Comparison of ENCODE assay signal across 1 cellular context in the genomic region with DNA sequence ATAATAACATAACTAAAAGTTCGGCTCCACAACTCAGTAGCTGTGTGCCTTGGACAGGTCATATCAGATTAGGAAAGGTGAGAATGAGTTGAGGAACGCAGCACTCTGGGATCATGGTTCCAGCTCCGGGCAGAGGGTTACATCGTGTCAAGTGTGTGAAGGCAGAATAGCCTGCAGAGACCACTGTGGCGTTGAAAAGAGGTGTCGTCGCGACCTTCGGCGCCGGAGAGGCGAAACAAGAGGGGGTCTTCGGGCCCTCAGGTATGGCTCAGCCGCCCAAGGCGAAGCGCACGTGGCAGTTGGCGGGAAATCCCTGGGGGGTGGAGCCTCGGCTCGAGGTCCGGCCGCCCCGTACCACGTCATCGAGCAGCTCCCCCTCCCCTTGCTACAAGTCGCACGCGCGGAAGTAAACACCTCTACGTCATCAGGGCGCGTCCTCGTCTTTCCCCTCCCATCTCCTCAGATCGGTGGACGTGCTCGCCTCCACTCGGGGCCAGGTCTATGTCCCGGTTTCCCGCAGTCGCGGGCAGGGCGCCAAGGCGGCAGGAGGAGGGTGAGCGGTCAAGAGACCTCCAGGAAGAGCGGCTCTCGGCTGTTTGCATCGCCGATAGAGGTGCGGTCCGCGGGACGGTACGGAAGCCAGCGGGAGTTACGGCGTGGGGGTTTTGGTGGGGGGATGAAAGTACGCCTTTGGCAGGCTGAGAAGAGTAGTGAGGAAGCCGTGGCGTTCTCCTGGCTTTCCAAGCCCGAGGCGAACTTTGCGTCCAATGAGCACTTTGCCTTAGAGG.
TF ChIP-seq lines count a peak whose summit lies in the region.

A gene with protein sequence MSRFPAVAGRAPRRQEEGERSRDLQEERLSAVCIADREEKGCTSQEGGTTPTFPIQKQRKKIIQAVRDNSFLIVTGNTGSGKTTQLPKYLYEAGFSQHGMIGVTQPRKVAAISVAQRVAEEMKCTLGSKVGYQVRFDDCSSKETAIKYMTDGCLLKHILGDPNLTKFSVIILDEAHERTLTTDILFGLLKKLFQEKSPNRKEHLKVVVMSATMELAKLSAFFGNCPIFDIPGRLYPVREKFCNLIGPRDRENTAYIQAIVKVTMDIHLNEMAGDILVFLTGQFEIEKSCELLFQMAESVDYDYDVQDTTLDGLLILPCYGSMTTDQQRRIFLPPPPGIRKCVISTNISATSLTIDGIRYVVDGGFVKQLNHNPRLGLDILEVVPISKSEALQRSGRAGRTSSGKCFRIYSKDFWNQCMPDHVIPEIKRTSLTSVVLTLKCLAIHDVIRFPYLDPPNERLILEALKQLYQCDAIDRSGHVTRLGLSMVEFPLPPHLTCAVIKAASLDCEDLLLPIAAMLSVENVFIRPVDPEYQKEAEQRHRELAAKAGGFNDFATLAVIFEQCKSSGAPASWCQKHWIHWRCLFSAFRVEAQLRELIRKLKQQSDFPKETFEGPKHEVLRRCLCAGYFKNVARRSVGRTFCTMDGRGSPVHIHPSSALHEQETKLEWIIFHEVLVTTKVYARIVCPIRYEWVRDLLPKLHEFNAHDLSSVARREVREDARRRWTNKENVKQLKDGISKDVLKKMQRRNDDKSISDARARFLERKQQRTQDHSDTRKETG (plus strand): TSS at position 440 of the 788 bp plus-strand sequence. CDS start 62 bp downstream, at position 502.

TF ChIP-seq in K562, 482 proteins besides CTCF, POLR2A, EP300 and RAD21 (continued from another document and continues in another):
- TF ChIP-seq, protein P1, sequence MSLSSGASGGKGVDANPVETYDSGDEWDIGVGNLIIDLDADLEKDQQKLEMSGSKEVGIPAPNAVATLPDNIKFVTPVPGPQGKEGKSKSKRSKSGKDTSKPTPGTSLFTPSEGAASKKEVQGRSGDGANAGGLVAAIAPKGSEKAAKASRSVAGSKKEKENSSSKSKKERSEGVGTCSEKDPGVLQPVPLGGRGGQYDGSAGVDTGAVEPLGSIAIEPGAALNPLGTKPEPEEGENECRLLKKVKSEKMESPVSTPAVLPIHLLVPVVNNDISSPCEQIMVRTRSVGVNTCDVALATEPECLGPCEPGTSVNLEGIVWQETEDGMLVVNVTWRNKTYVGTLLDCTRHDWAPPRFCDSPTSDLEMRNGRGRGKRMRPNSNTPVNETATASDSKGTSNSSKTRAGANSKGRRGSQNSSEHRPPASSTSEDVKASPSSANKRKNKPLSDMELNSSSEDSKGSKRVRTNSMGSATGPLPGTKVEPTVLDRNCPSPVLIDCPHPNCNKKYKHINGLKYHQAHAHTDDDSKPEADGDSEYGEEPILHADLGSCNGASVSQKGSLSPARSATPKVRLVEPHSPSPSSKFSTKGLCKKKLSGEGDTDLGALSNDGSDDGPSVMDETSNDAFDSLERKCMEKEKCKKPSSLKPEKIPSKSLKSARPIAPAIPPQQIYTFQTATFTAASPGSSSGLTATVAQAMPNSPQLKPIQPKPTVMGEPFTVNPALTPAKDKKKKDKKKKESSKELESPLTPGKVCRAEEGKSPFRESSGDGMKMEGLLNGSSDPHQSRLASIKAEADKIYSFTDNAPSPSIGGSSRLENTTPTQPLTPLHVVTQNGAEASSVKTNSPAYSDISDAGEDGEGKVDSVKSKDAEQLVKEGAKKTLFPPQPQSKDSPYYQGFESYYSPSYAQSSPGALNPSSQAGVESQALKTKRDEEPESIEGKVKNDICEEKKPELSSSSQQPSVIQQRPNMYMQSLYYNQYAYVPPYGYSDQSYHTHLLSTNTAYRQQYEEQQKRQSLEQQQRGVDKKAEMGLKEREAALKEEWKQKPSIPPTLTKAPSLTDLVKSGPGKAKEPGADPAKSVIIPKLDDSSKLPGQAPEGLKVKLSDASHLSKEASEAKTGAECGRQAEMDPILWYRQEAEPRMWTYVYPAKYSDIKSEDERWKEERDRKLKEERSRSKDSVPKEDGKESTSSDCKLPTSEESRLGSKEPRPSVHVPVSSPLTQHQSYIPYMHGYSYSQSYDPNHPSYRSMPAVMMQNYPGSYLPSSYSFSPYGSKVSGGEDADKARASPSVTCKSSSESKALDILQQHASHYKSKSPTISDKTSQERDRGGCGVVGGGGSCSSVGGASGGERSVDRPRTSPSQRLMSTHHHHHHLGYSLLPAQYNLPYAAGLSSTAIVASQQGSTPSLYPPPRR (CRISPR knock-in tag; IDR thresholded peaks at IDR 0.05; ENCODE audit: borderline replicate concordance): peak; percentile 98
- TF ChIP-seq, protein P2, sequence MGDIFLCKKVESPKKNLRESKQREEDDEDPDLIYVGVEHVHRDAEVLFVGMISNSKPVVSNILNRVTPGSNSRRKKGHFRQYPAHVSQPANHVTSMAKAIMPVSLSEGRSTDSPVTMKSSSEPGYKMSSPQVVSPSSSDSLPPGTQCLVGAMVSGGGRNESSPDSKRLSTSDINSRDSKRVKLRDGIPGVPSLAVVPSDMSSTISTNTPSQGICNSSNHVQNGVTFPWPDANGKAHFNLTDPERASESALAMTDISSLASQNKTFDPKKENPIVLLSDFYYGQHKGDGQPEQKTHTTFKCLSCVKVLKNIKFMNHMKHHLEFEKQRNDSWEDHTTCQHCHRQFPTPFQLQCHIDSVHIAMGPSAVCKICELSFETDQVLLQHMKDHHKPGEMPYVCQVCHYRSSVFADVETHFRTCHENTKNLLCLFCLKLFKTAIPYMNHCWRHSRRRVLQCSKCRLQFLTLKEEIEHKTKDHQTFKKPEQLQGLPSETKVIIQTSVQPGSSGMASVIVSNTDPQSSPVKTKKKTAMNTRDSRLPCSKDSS (IDR thresholded peaks at IDR 0.05; ENCODE audit: low read depth, partially characterized antibody): no peak
- peak; percentile 48; the same call in 1 of the 2 replicates for TF ChIP-seq ARID1B (IDR thresholded peaks at IDR 0.05)
- peak; percentile 98 for TF ChIP-seq C11orf30 (IDR thresholded peaks at IDR 0.05; ENCODE audit: low read depth)
- TF ChIP-seq EGR1 (conservative IDR thresholded peaks at IDR 0.05): 0 out of 2 replicates have a peak, but pooled peaks have one; percentile 14
- TF ChIP-seq SIN3B (IDR thresholded peaks at IDR 0.05; ENCODE audit: low read depth): peak; percentile 94
- peak; percentile 99 for TF ChIP-seq CREB1 (IDR thresholded peaks at IDR 0.05)
- TF ChIP-seq CREB1 (CRISPR knock-in tag; IDR thresholded peaks at IDR 0.05): peak; percentile 100
- peak; percentile 86 for TF ChIP-seq ELF1 (tag; IDR thresholded peaks at IDR 0.05)
- TF ChIP-seq ZNF695 (CRISPR knock-in tag; IDR thresholded peaks at IDR 0.05): no peak
- no peak; the same call in 1 of the 2 replicates for TF ChIP-seq CBFA2T3 (IDR thresholded peaks at IDR 0.05)
- TF ChIP-seq, protein P3, sequence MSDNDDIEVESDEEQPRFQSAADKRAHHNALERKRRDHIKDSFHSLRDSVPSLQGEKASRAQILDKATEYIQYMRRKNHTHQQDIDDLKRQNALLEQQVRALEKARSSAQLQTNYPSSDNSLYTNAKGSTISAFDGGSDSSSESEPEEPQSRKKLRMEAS (CRISPR knock-in tag; IDR thresholded peaks at IDR 0.05): peak; percentile 100
- TF ChIP-seq ZEB2 (IDR thresholded peaks at IDR 0.05): no peak
- peak; percentile 92 to 94 for TF ChIP-seq TRIM24 (IDR thresholded peaks at IDR 0.05)
- peak; percentile 77; the same call in 1 of the 2 replicates for TF ChIP-seq ZNF57 (CRISPR knock-in tag; IDR thresholded peaks at IDR 0.05)
- TF ChIP-seq RFX1 (IDR thresholded peaks at IDR 0.05): no peak
- TF ChIP-seq HDAC1 (IDR thresholded peaks at IDR 0.05): peak; percentile 55 to 97
- peak; percentile 69; the same call in 1 of the 2 replicates for TF ChIP-seq ZNF354B (CRISPR knock-in tag; IDR thresholded peaks at IDR 0.05)
- TF ChIP-seq CXXC5 (CRISPR knock-in tag; IDR thresholded peaks at IDR 0.05): peak; percentile 96
- TF ChIP-seq STAG1 (CRISPR knock-in tag; IDR thresholded peaks at IDR 0.05; ENCODE audit: borderline replicate concordance): peak; percentile 64
- no peak for TF ChIP-seq NR2C1 (IDR thresholded peaks at IDR 0.05)
- TF ChIP-seq NR2C1 (tag; IDR thresholded peaks at IDR 0.05): peak; percentile 86
- peak in 1 of 2 experiments; percentile 81; a peak in 1 of 4 replicates for TF ChIP-seq KDM4B (IDR thresholded peaks at IDR 0.05; ENCODE audit: borderline replicate concordance in 2 of 2, low read depth in 1 of 2)
- TF ChIP-seq PTRF (tag; IDR thresholded peaks at IDR 0.05): peak; percentile 91
- no peak for TF ChIP-seq MEF2A (IDR thresholded peaks at IDR 0.05; ENCODE audit: control insufficient read depth, low read depth, low read length)
- TF ChIP-seq CEBPG (CRISPR knock-in tag; IDR thresholded peaks at IDR 0.05): peak; percentile 55
- no peak for TF ChIP-seq CEBPG (tag; conservative IDR thresholded peaks at IDR 0.05 in 1 of 2, IDR thresholded peaks at IDR 0.05 in 1 of 2)
- TF ChIP-seq, protein P4, sequence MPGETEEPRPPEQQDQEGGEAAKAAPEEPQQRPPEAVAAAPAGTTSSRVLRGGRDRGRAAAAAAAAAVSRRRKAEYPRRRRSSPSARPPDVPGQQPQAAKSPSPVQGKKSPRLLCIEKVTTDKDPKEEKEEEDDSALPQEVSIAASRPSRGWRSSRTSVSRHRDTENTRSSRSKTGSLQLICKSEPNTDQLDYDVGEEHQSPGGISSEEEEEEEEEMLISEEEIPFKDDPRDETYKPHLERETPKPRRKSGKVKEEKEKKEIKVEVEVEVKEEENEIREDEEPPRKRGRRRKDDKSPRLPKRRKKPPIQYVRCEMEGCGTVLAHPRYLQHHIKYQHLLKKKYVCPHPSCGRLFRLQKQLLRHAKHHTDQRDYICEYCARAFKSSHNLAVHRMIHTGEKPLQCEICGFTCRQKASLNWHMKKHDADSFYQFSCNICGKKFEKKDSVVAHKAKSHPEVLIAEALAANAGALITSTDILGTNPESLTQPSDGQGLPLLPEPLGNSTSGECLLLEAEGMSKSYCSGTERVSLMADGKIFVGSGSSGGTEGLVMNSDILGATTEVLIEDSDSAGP (CRISPR knock-in tag; IDR thresholded peaks at IDR 0.05): peak; percentile 79; the same call in 1 of the 2 replicates
- TF ChIP-seq FOXJ3 (CRISPR knock-in tag; IDR thresholded peaks at IDR 0.05): no peak
- TF ChIP-seq STAT5B (CRISPR knock-in tag; IDR thresholded peaks at IDR 0.05): 0 out of 2 replicates have a peak, but pooled peaks have one; percentile 59
- TF ChIP-seq ETV1 (tag; conservative IDR thresholded peaks at IDR 0.05; ENCODE audit: low read depth): peak; percentile 67
- peak; percentile 99 for TF ChIP-seq RB1 (IDR thresholded peaks at IDR 0.05; ENCODE audit: low read depth)
- TF ChIP-seq, protein P5, sequence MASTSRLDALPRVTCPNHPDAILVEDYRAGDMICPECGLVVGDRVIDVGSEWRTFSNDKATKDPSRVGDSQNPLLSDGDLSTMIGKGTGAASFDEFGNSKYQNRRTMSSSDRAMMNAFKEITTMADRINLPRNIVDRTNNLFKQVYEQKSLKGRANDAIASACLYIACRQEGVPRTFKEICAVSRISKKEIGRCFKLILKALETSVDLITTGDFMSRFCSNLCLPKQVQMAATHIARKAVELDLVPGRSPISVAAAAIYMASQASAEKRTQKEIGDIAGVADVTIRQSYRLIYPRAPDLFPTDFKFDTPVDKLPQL (IDR thresholded peaks at IDR 0.05; ENCODE audit: extremely low read depth, insufficient read length): no peak
- TF ChIP-seq, protein P6, sequence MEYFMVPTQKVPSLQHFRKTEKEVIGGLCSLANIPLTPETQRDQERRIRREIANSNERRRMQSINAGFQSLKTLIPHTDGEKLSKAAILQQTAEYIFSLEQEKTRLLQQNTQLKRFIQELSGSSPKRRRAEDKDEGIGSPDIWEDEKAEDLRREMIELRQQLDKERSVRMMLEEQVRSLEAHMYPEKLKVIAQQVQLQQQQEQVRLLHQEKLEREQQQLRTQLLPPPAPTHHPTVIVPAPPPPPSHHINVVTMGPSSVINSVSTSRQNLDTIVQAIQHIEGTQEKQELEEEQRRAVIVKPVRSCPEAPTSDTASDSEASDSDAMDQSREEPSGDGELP (CRISPR knock-in tag; IDR thresholded peaks at IDR 0.05; ENCODE audit: borderline replicate concordance): peak; percentile 95
- TF ChIP-seq KDM2B (CRISPR knock-in tag; IDR thresholded peaks at IDR 0.05): peak; percentile 80; the same call in 1 of the 2 replicates
- 0 out of 4 replicates have a peak, but pooled peaks of 1 of the 2 experiments have one; percentile 40 for TF ChIP-seq NONO (IDR thresholded peaks at IDR 0.05; ENCODE audit: low read depth in 2 of 2, low read length in 1 of 2)
- peak; percentile 52 for TF ChIP-seq HNRNPLL (IDR thresholded peaks at IDR 0.05; ENCODE audit: low read depth, low read length, poor library complexity, severe bottlenecking)
- TF ChIP-seq, protein P7, sequence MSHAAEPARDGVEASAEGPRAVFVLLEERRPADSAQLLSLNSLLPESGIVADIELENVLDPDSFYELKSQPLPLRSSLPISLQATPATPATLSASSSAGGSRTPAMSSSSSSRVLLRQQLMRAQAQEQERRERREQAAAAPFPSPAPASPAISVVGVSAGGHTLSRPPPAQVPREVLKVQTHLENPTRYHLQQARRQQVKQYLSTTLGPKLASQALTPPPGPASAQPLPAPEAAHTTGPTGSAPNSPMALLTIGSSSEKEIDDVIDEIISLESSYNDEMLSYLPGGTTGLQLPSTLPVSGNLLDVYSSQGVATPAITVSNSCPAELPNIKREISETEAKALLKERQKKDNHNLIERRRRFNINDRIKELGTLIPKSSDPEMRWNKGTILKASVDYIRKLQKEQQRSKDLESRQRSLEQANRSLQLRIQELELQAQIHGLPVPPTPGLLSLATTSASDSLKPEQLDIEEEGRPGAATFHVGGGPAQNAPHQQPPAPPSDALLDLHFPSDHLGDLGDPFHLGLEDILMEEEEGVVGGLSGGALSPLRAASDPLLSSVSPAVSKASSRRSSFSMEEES (CRISPR knock-in tag; IDR thresholded peaks at IDR 0.05): peak; percentile 17; the same call in 1 of the 2 replicates
- peak; percentile 88 for TF ChIP-seq MEF2D (tag; conservative IDR thresholded peaks at IDR 0.05; ENCODE audit: low read depth)
- TF ChIP-seq, protein P8, sequence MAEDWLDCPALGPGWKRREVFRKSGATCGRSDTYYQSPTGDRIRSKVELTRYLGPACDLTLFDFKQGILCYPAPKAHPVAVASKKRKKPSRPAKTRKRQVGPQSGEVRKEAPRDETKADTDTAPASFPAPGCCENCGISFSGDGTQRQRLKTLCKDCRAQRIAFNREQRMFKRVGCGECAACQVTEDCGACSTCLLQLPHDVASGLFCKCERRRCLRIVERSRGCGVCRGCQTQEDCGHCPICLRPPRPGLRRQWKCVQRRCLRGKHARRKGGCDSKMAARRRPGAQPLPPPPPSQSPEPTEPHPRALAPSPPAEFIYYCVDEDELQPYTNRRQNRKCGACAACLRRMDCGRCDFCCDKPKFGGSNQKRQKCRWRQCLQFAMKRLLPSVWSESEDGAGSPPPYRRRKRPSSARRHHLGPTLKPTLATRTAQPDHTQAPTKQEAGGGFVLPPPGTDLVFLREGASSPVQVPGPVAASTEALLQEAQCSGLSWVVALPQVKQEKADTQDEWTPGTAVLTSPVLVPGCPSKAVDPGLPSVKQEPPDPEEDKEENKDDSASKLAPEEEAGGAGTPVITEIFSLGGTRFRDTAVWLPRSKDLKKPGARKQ (CRISPR knock-in tag; IDR thresholded peaks at IDR 0.05): peak; percentile 88; the same call in 1 of the 2 replicates
- TF ChIP-seq, protein P9, sequence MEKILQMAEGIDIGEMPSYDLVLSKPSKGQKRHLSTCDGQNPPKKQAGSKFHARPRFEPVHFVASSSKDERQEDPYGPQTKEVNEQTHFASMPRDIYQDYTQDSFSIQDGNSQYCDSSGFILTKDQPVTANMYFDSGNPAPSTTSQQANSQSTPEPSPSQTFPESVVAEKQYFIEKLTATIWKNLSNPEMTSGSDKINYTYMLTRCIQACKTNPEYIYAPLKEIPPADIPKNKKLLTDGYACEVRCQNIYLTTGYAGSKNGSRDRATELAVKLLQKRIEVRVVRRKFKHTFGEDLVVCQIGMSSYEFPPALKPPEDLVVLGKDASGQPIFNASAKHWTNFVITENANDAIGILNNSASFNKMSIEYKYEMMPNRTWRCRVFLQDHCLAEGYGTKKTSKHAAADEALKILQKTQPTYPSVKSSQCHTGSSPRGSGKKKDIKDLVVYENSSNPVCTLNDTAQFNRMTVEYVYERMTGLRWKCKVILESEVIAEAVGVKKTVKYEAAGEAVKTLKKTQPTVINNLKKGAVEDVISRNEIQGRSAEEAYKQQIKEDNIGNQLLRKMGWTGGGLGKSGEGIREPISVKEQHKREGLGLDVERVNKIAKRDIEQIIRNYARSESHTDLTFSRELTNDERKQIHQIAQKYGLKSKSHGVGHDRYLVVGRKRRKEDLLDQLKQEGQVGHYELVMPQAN (IDR thresholded peaks at IDR 0.05; ENCODE audit: borderline replicate concordance): peak; percentile 97
